ENCODE assay signal across 8 cellular contexts in genomic region chr4:13547563-13548041, GRCh38. TPM values are rescaled to one million over a fixed set of nuclear protein-coding genes. Genes with fewer than 3 reads are reported as not detected.
DNase-seq lines count a peak whose midpoint lies in the region; ATAC-seq and TF ChIP-seq lines count a peak whose summit lies in the region.

No MANE protein-coding gene starts in this region.

- no peaks in the 10 kb centered on the region for H3K36me3 ChIP-seq in neuron (ENCODE audit: insufficient read depth, low read length)
- H3K36me3 ChIP-seq in body of pancreas (replicated peaks in 1 of 2; ENCODE audit: insufficient read depth in 1 of 2, low read depth in 2 of 2) = no peaks in the 10 kb centered on the region

- H3K4me3 Mint-ChIP-seq in chondrocyte (ENCODE audit: unreplicated experiment) = peak overlapping the region; percentile 65

- H3K9me3 ChIP-seq in neuron (ENCODE audit: low read length) (no peaks in the 10 kb centered on the region), body of pancreas (no peaks in the 10 kb centered on the region)

- H3K27me3 Mint-ChIP-seq in chondrocyte (ENCODE audit: low read depth) = peaks cover 44% of the 10 kb centered on the region

- peaks cover 8% of the 10 kb centered on the region for H3K4me1 ChIP-seq in neuron (ENCODE audit: insufficient read depth, low read length)
- H3K4me1 ChIP-seq in body of pancreas = peaks cover 39% of the 10 kb centered on the region

- H3K27ac ChIP-seq in body of pancreas = no peak overlapping the region

- H2AFZ ChIP-seq in neuron (ENCODE audit: low read depth, low read length) = peak overlapping the region; percentile 40

- peaks cover 17% of the 10 kb centered on the region for H3K27me3 ChIP-seq in neuron (ENCODE audit: insufficient read depth, low read length)
- H3K27me3 ChIP-seq in body of pancreas = peaks cover 3 to 61% of the 10 kb centered on the region in 2 donors

- H3K27ac Mint-ChIP-seq in chondrocyte (ENCODE audit: unreplicated experiment) = no peak overlapping the region

- WGBS in body of pancreas, 2 donors = 3 to 4% methylated on average over 17 to 43 of the region's 50 CpGs

- H3K36me3 Mint-ChIP-seq in chondrocyte (ENCODE audit: low read depth) = peaks cover 5% of the 10 kb centered on the region

- intact Hi-C loops in body of pancreas (cut with DNase I) = loop anchor here (10.0 kb wide), 1 partner anchor 813 kb away; no protein-coding TSS in a partner anchor

- no peak for TF ChIP-seq POLR2A in body of pancreas (IDR thresholded peaks at IDR 0.05)

- H3K9me3 Mint-ChIP-seq in chondrocyte (ENCODE audit: low read depth) = peaks cover 15% of the 10 kb centered on the region

- H3K4me3 ChIP-seq in neuron (ENCODE audit: low read length) = peak overlapping the region; percentile 44
- no peak overlapping the region for H3K4me3 ChIP-seq in body of pancreas

- TF ChIP-seq CTCF in chondrocyte (IDR thresholded peaks at IDR 0.05) = no peak
- no peak for TF ChIP-seq CTCF in body of pancreas (IDR thresholded peaks at IDR 0.05)

- H3K4me1 Mint-ChIP-seq in chondrocyte (ENCODE audit: low read depth) = peaks cover 31% of the 10 kb centered on the region

- DNase-seq in NCI-H524 (lab: John Stamatoyannopoulos, UW) (peak; percentile 65 to 76), NCI-H524 treated with DMSO at 0.1 percent for 48 hours (lab: John Stamatoyannopoulos, UW) (no peak), NCI-H146 (lab: John Stamatoyannopoulos, UW) (peak; percentile 63), chondrocyte (ENCODE audit: low spot score) (no peak), body of pancreas (no peak)

- ATAC-seq in HG03439 (IDR thresholded peaks at IDR 0.05; ENCODE audit: unreplicated experiment) (no peak), body of pancreas (no peak), GM21576 (IDR thresholded peaks at IDR 0.05; ENCODE audit: unreplicated experiment) (no peak)

RNA-seq across cellular contexts. Expression of gene NKX3-2, which starts 3.3 kb away (rescaled TPM):
- total RNA-seq in chondrocyte (2.4 to 4.9 TPM (median 3.4 TPM) in 3 replicates), body of pancreas (under 1 TPM in 1 of 2 donors, not detected in 1; 0.26 TPM)

Comparison
In these comparisons a context has a peak if more than half of its experiments do, and no peak if none do; other contexts are left out.
1. DNase-seq: peak in NCI-H524 (2 of 2) and NCI-H146 (single experiment); none in NCI-H524 treated with DMSO at 0.1 percent for 48 hours (single experiment), chondrocyte (single experiment) and body of pancreas (0 of 4).